1 cellular context compared by ENCODE assay signal in the genomic region with DNA sequence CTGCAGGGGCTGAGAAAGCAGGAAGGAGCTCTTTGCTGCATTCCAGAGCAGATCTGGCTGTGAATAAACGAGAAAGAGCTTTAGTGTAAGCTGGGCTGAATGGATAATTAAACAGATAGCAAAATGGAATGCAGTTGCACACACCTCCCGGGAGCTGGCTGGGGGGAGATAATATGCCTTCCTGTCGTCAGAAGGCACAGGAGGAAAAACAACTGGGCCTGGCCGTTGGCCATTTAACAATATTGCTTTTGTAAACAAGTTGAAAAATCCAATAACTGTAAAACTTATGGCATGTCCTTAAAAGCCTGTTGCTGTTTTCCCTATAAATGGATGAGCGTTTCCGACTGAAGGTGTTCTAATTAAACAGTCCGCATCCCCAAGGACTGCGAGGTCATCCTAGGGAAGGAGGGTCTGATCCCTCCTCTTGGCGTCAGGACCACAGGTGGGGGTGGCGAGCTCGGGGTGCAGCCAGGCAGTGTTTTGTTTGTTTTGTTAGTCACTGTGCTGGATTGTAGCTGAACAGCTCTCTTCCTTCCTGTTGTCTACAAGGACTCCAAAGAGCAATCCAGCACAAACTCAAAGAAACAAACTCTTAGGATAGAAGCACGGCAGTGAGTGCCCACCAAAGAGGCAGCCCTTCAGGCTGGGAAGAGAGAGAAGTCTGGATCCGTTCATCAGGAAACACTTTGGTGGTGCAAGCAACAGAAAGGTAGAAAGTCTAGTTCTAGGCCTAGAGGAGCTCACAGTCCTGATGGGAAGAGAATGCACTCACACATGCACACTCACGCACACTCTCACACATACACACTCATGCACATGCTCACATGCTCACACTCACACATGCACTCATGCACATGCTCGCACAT.
TF ChIP-seq lines count a peak whose summit lies in the region.

No MANE protein-coding gene starts in this region.

TF ChIP-seq in K562, 482 proteins besides CTCF, POLR2A, EP300 and RAD21 (continued from another document):
- TF ChIP-seq, protein P1, sequence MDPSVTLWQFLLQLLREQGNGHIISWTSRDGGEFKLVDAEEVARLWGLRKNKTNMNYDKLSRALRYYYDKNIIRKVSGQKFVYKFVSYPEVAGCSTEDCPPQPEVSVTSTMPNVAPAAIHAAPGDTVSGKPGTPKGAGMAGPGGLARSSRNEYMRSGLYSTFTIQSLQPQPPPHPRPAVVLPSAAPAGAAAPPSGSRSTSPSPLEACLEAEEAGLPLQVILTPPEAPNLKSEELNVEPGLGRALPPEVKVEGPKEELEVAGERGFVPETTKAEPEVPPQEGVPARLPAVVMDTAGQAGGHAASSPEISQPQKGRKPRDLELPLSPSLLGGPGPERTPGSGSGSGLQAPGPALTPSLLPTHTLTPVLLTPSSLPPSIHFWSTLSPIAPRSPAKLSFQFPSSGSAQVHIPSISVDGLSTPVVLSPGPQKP (CRISPR knock-in tag; IDR thresholded peaks at IDR 0.05) = no peak
- TF ChIP-seq DPF2 (IDR thresholded peaks at IDR 0.05) (peak; percentile 47; the same call in 1 of the 2 replicates), SRSF7 (optimal IDR thresholded peaks at IDR 0.05; ENCODE audit: low read depth, low read length) (no peak), ZNF507 (tag; conservative IDR thresholded peaks at IDR 0.05) (no peak), HDAC3 (IDR thresholded peaks at IDR 0.05; ENCODE audit: borderline replicate concordance, partially characterized antibody) (peak; percentile 22), ZNF79 (CRISPR knock-in tag; IDR thresholded peaks at IDR 0.05; ENCODE audit: low read depth) (no peak), ETV1 (tag; conservative IDR thresholded peaks at IDR 0.05; ENCODE audit: low read depth) (no peak), GATAD2B (IDR thresholded peaks at IDR 0.05; ENCODE audit: borderline replicate concordance) (0 out of 2 replicates have a peak, but pooled peaks have one; percentile 28), ETV5 (CRISPR knock-in tag; IDR thresholded peaks at IDR 0.05; ENCODE audit: low read depth) (peak; percentile 48; the same call in 1 of the 2 replicates), FOXK2 (conservative IDR thresholded peaks at IDR 0.05 in 1 of 2, IDR thresholded peaks at IDR 0.05 in 1 of 2; ENCODE audit: low read depth in 2 of 2) (peak; percentile 28 to 47; a peak in 2 of 4 replicates), HSF4 (CRISPR knock-in tag; IDR thresholded peaks at IDR 0.05; ENCODE audit: borderline replicate concordance) (no peak), RUNX1 (IDR thresholded peaks at IDR 0.05; ENCODE audit: low read depth) (no peak), JUND (IDR thresholded peaks at IDR 0.05; ENCODE audit: borderline replicate concordance, low read depth, low read length) (peak; percentile 69), JUND (tag; IDR thresholded peaks at IDR 0.05; ENCODE audit: borderline replicate concordance, low read depth, low read length) (peak; percentile 36; the same call in 1 of the 3 replicates), SMARCA4 (IDR thresholded peaks at IDR 0.05) (peak; percentile 25; the same call in 1 of the 2 replicates), ATF1 (CRISPR knock-in tag; IDR thresholded peaks at IDR 0.05) (no peak), ATF1 (tag; IDR thresholded peaks at IDR 0.05) (peak; percentile 53), ZNF316 (IDR thresholded peaks at IDR 0.05) (no peak), ARID2 (IDR thresholded peaks at IDR 0.05) (no peak), HMG20B (CRISPR knock-in tag; IDR thresholded peaks at IDR 0.05) (no peak), TCF7L2 (IDR thresholded peaks at IDR 0.05; ENCODE audit: low read depth, low read length) (no peak), ZNF280A (IDR thresholded peaks at IDR 0.05; ENCODE audit: low read depth, partially characterized antibody) (no peak), TAL1 (IDR thresholded peaks at IDR 0.05) (peak; percentile 60)
- TF ChIP-seq, protein P2, sequence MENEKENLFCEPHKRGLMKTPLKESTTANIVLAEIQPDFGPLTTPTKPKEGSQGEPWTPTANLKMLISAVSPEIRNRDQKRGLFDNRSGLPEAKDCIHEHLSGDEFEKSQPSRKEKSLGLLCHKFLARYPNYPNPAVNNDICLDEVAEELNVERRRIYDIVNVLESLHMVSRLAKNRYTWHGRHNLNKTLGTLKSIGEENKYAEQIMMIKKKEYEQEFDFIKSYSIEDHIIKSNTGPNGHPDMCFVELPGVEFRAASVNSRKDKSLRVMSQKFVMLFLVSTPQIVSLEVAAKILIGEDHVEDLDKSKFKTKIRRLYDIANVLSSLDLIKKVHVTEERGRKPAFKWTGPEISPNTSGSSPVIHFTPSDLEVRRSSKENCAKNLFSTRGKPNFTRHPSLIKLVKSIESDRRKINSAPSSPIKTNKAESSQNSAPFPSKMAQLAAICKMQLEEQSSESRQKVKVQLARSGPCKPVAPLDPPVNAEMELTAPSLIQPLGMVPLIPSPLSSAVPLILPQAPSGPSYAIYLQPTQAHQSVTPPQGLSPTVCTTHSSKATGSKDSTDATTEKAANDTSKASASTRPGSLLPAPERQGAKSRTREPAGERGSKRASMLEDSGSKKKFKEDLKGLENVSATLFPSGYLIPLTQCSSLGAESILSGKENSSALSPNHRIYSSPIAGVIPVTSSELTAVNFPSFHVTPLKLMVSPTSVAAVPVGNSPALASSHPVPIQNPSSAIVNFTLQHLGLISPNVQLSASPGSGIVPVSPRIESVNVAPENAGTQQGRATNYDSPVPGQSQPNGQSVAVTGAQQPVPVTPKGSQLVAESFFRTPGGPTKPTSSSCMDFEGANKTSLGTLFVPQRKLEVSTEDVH (IDR thresholded peaks at IDR 0.05; ENCODE audit: low read depth, partially characterized antibody) = no peak
